ENCODE assay signal across 19 cellular contexts in genomic region chr13:108200781-108201398, GRCh38. TPM values are rescaled to one million over a fixed set of nuclear protein-coding genes. Genes with fewer than 3 reads are reported as not detected.
DNase-seq lines count a peak whose midpoint lies in the region; ATAC-seq, FAIRE-seq and TF ChIP-seq lines count a peak whose summit lies in the region.
"Had no signal": no experiment of that assay in that cellular context is flagged by ENCODE, and none has a peak within 500 bp of the region (broad histone marks: within the 10 kb centered on the region; RNA-seq: fewer than 3 reads in every experiment).

No MANE protein-coding gene starts in this region.

- no peaks in the 10 kb centered on the region for H3K36me3 ChIP-seq in bronchial epithelial cell (ENCODE audit: control insufficient read depth, insufficient read depth, low read length)
- H3K36me3 ChIP-seq: ovary, tibial nerve had no signal

- no peaks in the 10 kb centered on the region for H3K27me3 Mint-ChIP-seq in stimulated activated memory B cell treated with anti-CD40 and anti-IgM and Interleukin-4, amounts not matched to agents 10 μg/mL and 1 μg/mL and 100 μg/mL, for 72 hours

- peaks cover 6% of the 10 kb centered on the region for H3K4me1 Mint-ChIP-seq in stimulated activated memory B cell treated with anti-CD40 and anti-IgM and Interleukin-4, amounts not matched to agents 10 μg/mL and 1 μg/mL and 100 μg/mL, for 72 hours

- no peak for TF ChIP-seq CTCF in bronchial epithelial cell (IDR thresholded peaks at IDR 0.05; ENCODE audit: insufficient read depth, low read length, severe bottlenecking)

- H3K27me3 ChIP-seq in bronchial epithelial cell (ENCODE audit: control insufficient read depth, insufficient read depth, low read length), result no peaks in the 10 kb centered on the region
- H3K27me3 ChIP-seq: body of pancreas, ovary, tibial nerve had no signal

- peaks cover under 1% of the 10 kb centered on the region for H3K36me3 Mint-ChIP-seq in stimulated activated memory B cell treated with anti-CD40 and anti-IgM and Interleukin-4, amounts not matched to agents 10 μg/mL and 1 μg/mL and 100 μg/mL, for 72 hours

- DNase-seq in GM03348 (ENCODE audit: low spot score), result peak; percentile 18
- DNase-seq in HT1080 (ENCODE audit: low read depth), result peak; percentile 49
- peak; percentile 82 for DNase-seq in bronchial epithelial cell (ENCODE audit: low read depth)
- DNase-seq in kidney tubule cell (ENCODE audit: low spot score), result peak; percentile 70
- no peak for DNase-seq in DMS153 treated with DMSO at 0.1 percent for 48 hours (lab: John Stamatoyannopoulos, UW; ENCODE audit: unreplicated experiment)
- DNase-seq: activated CD4-positive, alpha-beta memory T cell treated with anti-CD3 and anti-CD28 coated beads, Interleukin-2, amount 10 ng/mL, durations not matched to agents 7 days and 5 days; activated gamma-delta T cell; body of pancreas; hippocampal formation; NCI-H2107; NCI-H748 treated with DMSO at 0.1 percent for 48 hours; ovary; stimulated activated CD4-positive, alpha-beta T cell treated with anti-CD3 and anti-CD28 coated beads, Interleukin-4, amount 100 ng/mL, for 24 hours; stimulated activated CD8-positive, alpha-beta memory T cell treated with anti-CD3 and anti-CD28 coated beads, Interleukin-4, amount 100 ng/mL, for 48 hours had no signal

- ATAC-seq in stimulated activated memory B cell treated with anti-CD40 and anti-IgM and Interleukin-4, amounts not matched to agents 10 μg/mL and 1 μg/mL and 100 μg/mL, for 72 hours, result no peak
- ATAC-seq in HG03135 (IDR thresholded peaks at IDR 0.05; ENCODE audit: unreplicated experiment), result no peak
- ATAC-seq: body of pancreas, HepG2 had no signal

- H3K4me3 ChIP-seq in bronchial epithelial cell (ENCODE audit: low read depth, low read length), result no peak overlapping the region
- H3K4me3 ChIP-seq: body of pancreas, ovary, tibial nerve had no signal

- H3K27ac Mint-ChIP-seq in stimulated activated memory B cell treated with anti-CD40 and anti-IgM and Interleukin-4, amounts not matched to agents 10 μg/mL and 1 μg/mL and 100 μg/mL, for 72 hours, result no peak overlapping the region
- H3K27ac Mint-ChIP-seq: activated CD4-positive, alpha-beta memory T cell treated with anti-CD3 and anti-CD28 coated beads, Interleukin-2, amount 10 ng/mL, durations not matched to agents 7 days and 5 days had no signal

- FAIRE-seq in bronchial epithelial cell (lab: Jason Lieb, UNC), result no peak
- FAIRE-seq: GM19239, HepG2 had no signal

- H3K4me3 Mint-ChIP-seq in stimulated activated memory B cell treated with anti-CD40 and anti-IgM and Interleukin-4, amounts not matched to agents 10 μg/mL and 1 μg/mL and 100 μg/mL, for 72 hours, result no peak overlapping the region
- H3K4me3 Mint-ChIP-seq: activated CD4-positive, alpha-beta memory T cell treated with anti-CD3 and anti-CD28 coated beads, Interleukin-2, amount 10 ng/mL, durations not matched to agents 7 days and 5 days had no signal

- peaks cover 9% of the 10 kb centered on the region for H3K9me3 Mint-ChIP-seq in stimulated activated memory B cell treated with anti-CD40 and anti-IgM and Interleukin-4, amounts not matched to agents 10 μg/mL and 1 μg/mL and 100 μg/mL, for 72 hours

RNA-seq across cellular contexts. Expression of gene LIG4, which starts 14.4 kb away (rescaled TPM):
- total RNA-seq in HT1080 (2014; rRNA removed; shearing (Covaris generic)), result 9.0 and 10.2 TPM in 2 replicates
- polyA plus RNA-seq in HT1080 (2015; cell fraction: cytosol; rRNA removed), result 6.1 and 8.4 TPM in 2 replicates
- polyA plus RNA-seq in HT1080 (2015; cell fraction: nucleus; rRNA removed), result 22.3 and 23.2 TPM in 2 replicates
- total RNA-seq in bronchial epithelial cell, result 10.5 and 17.0 TPM in 2 replicates

RNA-seq across cellular contexts. Expression of gene ABHD13, which starts 17.3 kb away (rescaled TPM):
- 5.2 and 7.0 TPM in 2 replicates for total RNA-seq in HT1080 (2014; rRNA removed; shearing (Covaris generic))
- 9.7 and 10.9 TPM in 2 replicates for polyA plus RNA-seq in HT1080 (2015; cell fraction: cytosol; rRNA removed)
- polyA plus RNA-seq in HT1080 (2015; cell fraction: nucleus; rRNA removed), result 8.6 and 9.6 TPM in 2 replicates
- total RNA-seq in bronchial epithelial cell, result 4.7 and 6.0 TPM in 2 replicates
